In genomic region chr6:155895641-155896040, GRCh38 we compare ENCODE assay signal across 14 cellular contexts.
A peak's percentile ranks its signal among the peaks of the same experiment; 100 is the strongest.
DNase-seq lines count a peak whose midpoint lies in the region; ATAC-seq and TF ChIP-seq lines count a peak whose summit lies in the region.
"Had no signal": no experiment of that assay in that cellular context is flagged by ENCODE, and none has a peak within 500 bp of the region (broad histone marks: within the 10 kb centered on the region; RNA-seq: fewer than 3 reads in every experiment).

No MANE protein-coding gene starts in this region.

- no peaks in the 10 kb centered on the region for H3K36me3 ChIP-seq in PC-9 (ENCODE audit: low read depth)
- H3K36me3 ChIP-seq in iPS-20b (ENCODE audit: insufficient read depth, low read depth, low read length), result no peaks in the 10 kb centered on the region
- H3K36me3 ChIP-seq in upper lobe of left lung, result no peaks in the 10 kb centered on the region

- H3K27me3 ChIP-seq in PC-9 (ENCODE audit: insufficient read depth, low read depth), result no peaks in the 10 kb centered on the region
- H3K27me3 ChIP-seq in iPS-20b (ENCODE audit: insufficient read depth, low read length), result no peaks in the 10 kb centered on the region
- no peaks in the 10 kb centered on the region for H3K27me3 ChIP-seq in upper lobe of left lung

- TF ChIP-seq CTCF in PC-9 (conservative IDR thresholded peaks at IDR 0.05) (no peak), upper lobe of left lung (IDR thresholded peaks at IDR 0.05) (no peak)

- H3K4me3 ChIP-seq in PC-9, result no peak overlapping the region
- H3K4me3 ChIP-seq in iPS-20b (ENCODE audit: low read length), result no peak overlapping the region
- no peak overlapping the region for H3K4me3 ChIP-seq in upper lobe of left lung

- H3K9me3 ChIP-seq in PC-9 (ENCODE audit: insufficient read depth, low read depth) (no peaks in the 10 kb centered on the region), iPS-20b (ENCODE audit: insufficient read depth, low read depth, low read length) (no peaks in the 10 kb centered on the region), upper lobe of left lung (no peaks in the 10 kb centered on the region)

- no peak overlapping the region for H3K4me2 ChIP-seq in PC-9

- peak overlapping the region; percentile 26; the same call in 1 of the 2 replicates for H3K9ac ChIP-seq in iPS-20b (ENCODE audit: low read depth, low read length)

- no peak for TF ChIP-seq EP300 in upper lobe of left lung (IDR thresholded peaks at IDR 0.05)

- no TSS peak for BruUV-seq in PC-9 (replicated peaks; lab: Mats Ljungman, UMichigan)

- no peak for TF ChIP-seq POLR2A in upper lobe of left lung (IDR thresholded peaks at IDR 0.05)

- H3K27ac ChIP-seq in PC-9 (no peak overlapping the region), iPS-20b (ENCODE audit: low read length) (peak overlapping the region; percentile 74), upper lobe of left lung (no peak overlapping the region)
- H3K27ac ChIP-seq: 22Rv1 had no signal

- H2AFZ ChIP-seq in PC-9, result peak overlapping the region; percentile 44; the same call in 1 of the 2 replicates

- peak; percentile 15 for DNase-seq in DMS53 (lab: John Stamatoyannopoulos, UW)
- no peak for DNase-seq in DMS53 treated with DMSO at 0.1 percent for 48 hours (lab: John Stamatoyannopoulos, UW; ENCODE audit: unreplicated experiment)
- peak; percentile 65 for DNase-seq in M059J (ENCODE audit: low read depth)
- DNase-seq in PC-9, result no peak
- no peak for DNase-seq in upper lobe of left lung
- DNase-seq in SW480 (ENCODE audit: low spot score), result no peak
- DNase-seq: CD8-positive, alpha-beta T cell; COR-L47; GDM1 had no signal

- H3K4me1 ChIP-seq in PC-9 (replicated peaks; ENCODE audit: insufficient read depth), result 0 out of 2 replicates have a peak, but pooled peaks cover 3% of the 10 kb centered on the region
- peaks cover 13% of the 10 kb centered on the region for H3K4me1 ChIP-seq in iPS-20b (ENCODE audit: insufficient read depth, low read length)
- H3K4me1 ChIP-seq in upper lobe of left lung, result no peaks in the 10 kb centered on the region

- POLR2A ChIA-PET in PC-9 (lab: Charles Lee; ENCODE audit: unreplicated experiment), result no interaction called here

- CTCF ChIA-PET in PC-9 (lab: Charles Lee), result no interaction called here

- H3K79me2 ChIP-seq in PC-9 (ENCODE audit: low read depth), result no peaks in the 10 kb centered on the region

- H4K20me1 ChIP-seq in PC-9 (ENCODE audit: insufficient read depth), result no peaks in the 10 kb centered on the region

- H3F3A ChIP-seq in PC-9 (ENCODE audit: insufficient read depth, low read depth), result no peaks in the 10 kb centered on the region

- intact Hi-C loops in PC-9 (cut with micrococcal nuclease; ENCODE audit: unreplicated experiment), result no loop called here

- ATAC-seq in esophagus mucosa (no peak), upper lobe of left lung (ENCODE audit: low FRiP score in 2 of 2) (no peak)
- ATAC-seq: CD8-positive, alpha-beta T cell; HCT116; HepG2 had no signal

- H3K9me2 ChIP-seq in PC-9 (ENCODE audit: insufficient read depth), result no peaks in the 10 kb centered on the region

- WGBS in upper lobe of left lung, 2 donors, result 78 to 82% methylated on average over 3 of the region's 3 CpGs

Comparison
In these comparisons a context has a peak if more than half of its experiments do, and no peak if none do; other contexts are left out.
1. DNase-seq: peak in DMS53 (single experiment) and M059J (single experiment); none in DMS53 treated with DMSO at 0.1 percent for 48 hours (single experiment), PC-9 (0 of 2), upper lobe of left lung (0 of 2) and SW480 (single experiment).